Comparison of ENCODE assay signal across 25 cellular contexts in the genomic region with DNA sequence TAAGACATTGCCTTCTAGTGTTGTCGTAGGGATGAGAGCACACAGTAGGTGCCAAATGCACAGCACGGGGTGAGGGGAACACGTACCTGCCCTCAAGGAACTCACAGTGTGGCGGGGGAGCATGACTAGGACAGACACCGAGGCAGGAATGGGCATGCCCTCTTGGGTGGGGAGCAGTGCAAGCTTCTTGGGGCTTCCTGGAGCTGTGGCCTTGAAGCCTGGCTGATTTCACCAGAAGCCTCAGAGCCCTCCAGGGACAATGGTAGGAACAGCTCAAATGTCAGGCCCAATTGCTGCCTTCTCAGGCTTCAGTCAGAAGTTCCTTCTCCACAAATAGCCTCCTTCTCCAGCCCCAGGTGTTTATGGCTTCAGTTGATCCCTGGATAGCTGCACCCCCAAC. TPM values are rescaled to one million over a fixed set of nuclear protein-coding genes. Genes with fewer than 3 reads are reported as not detected.
DNase-seq lines count a peak whose midpoint lies in the region; ATAC-seq and TF ChIP-seq lines count a peak whose summit lies in the region.
"Had no signal": no experiment of that assay in that cellular context is flagged by ENCODE, and none has a peak within 500 bp of the region (broad histone marks: within the 10 kb centered on the region; RNA-seq: fewer than 3 reads in every experiment).

No MANE protein-coding gene starts in this region.

- no peaks in the 10 kb centered on the region for H3K27me3 ChIP-seq in BLaER1
- no peaks in the 10 kb centered on the region for H3K27me3 ChIP-seq in trophoblast cell (ENCODE audit: insufficient read depth, low read length)
- H3K27me3 ChIP-seq: gastroesophageal sphincter had no signal

- CTCF ChIA-PET in RWPE1 (lab: Yijun Ruan, JAX) = interaction anchor here (1.1 kb wide), 1 partner anchor 39 kb away, joined by 3 read pairs; no protein-coding TSS in a partner anchor
- CTCF ChIA-PET in activated CD4-positive, alpha-beta T cell treated with anti-CD3 and anti-CD28 coated beads for 36 hours (lab: Charles Lee) = interaction anchor here (1.5 kb wide), 1 partner anchor 16 kb away, joined by 4 read pairs; no protein-coding TSS in a partner anchor

- no peak overlapping the region for H4K12ac ChIP-seq in trophoblast cell (ENCODE audit: low read depth, low read length)

- intact Hi-C loops in mucosa of descending colon (cut with DNase I, micrococcal nuclease) = no loop called here
- intact Hi-C loops in activated CD4-positive, alpha-beta T cell treated with anti-CD3 and anti-CD28 coated beads for 36 hours (cut with DNase I, micrococcal nuclease) = no loop called here

- H3K4me1 ChIP-seq in BLaER1 (peaks cover 60% of the 10 kb centered on the region), trophoblast cell (ENCODE audit: control insufficient read depth in 1 of 2, insufficient read depth in 2 of 2, low read length in 2 of 2) (peaks cover 11% of the 10 kb centered on the region in 2 experiments), mucosa of descending colon (ENCODE audit: low read depth) (no peaks in the 10 kb centered on the region)
- H3K4me1 ChIP-seq: Caco-2, gastroesophageal sphincter, lower lobe of right lung, prostate gland had no signal

- H3K4ac ChIP-seq in trophoblast cell (ENCODE audit: low read depth, low read length) = no peak overlapping the region

- POLR2A ChIA-PET in RWPE1 (lab: Yijun Ruan, JAX; ENCODE audit: low non-redundant PET) = no interaction called here
- POLR2A ChIA-PET in activated CD4-positive, alpha-beta T cell treated with anti-CD3 and anti-CD28 coated beads for 36 hours (lab: Charles Lee) = no interaction called here

- no peak overlapping the region for H4K8ac ChIP-seq in trophoblast cell (ENCODE audit: low read depth, low read length)

- no peak overlapping the region for H3K14ac ChIP-seq in trophoblast cell (ENCODE audit: low read length)

- H3K4me2 ChIP-seq in BLaER1 (peak overlapping the region; percentile 82), trophoblast cell (ENCODE audit: low read length) (no peak overlapping the region)

- H3K27ac ChIP-seq in BLaER1 = peak overlapping the region; percentile 77
- peak overlapping the region; percentile 34; the same call in 1 of the 2 replicates for H3K27ac ChIP-seq in RWPE1
- no peak overlapping the region for H3K27ac ChIP-seq in trophoblast cell (ENCODE audit: low read depth, low read length)
- H3K27ac ChIP-seq: gastroesophageal sphincter, lower lobe of right lung, prostate gland had no signal

- peak overlapping the region; percentile 13 for H3K18ac ChIP-seq in trophoblast cell (ENCODE audit: low read length)

- no peak overlapping the region for H4K91ac ChIP-seq in trophoblast cell (ENCODE audit: low read depth, low read length)

- H3K79me2 ChIP-seq in trophoblast cell (ENCODE audit: control insufficient read depth, insufficient read depth, low read length, poor library complexity) = no peaks in the 10 kb centered on the region

- peaks cover 59% of the 10 kb centered on the region for H4K20me1 ChIP-seq in BLaER1

- no peaks in the 10 kb centered on the region for H3K36me3 Mint-ChIP-seq in activated CD4-positive, alpha-beta T cell treated with anti-CD3 and anti-CD28 coated beads for 36 hours (ENCODE audit: low read depth)
- H3K36me3 Mint-ChIP-seq: activated CD4-positive, alpha-beta memory T cell treated with anti-CD3 and anti-CD28 coated beads for 36 hours; activated naive CD8-positive, alpha-beta T cell treated with anti-CD3 and anti-CD28 coated beads for 36 hours had no signal

- H3K4me3 ChIP-seq in BLaER1 (peak overlapping the region; percentile 9; the same call in 1 of the 2 replicates), fibroblast of mammary gland (ENCODE audit: control insufficient read depth, low read depth, low read length) (no peak overlapping the region), trophoblast cell (ENCODE audit: low read depth, low read length) (no peak overlapping the region), mucosa of descending colon (no peak overlapping the region)
- H3K4me3 ChIP-seq: gastroesophageal sphincter, lower lobe of right lung, prostate gland had no signal

- H3K9me3 ChIP-seq in BLaER1 (no peaks in the 10 kb centered on the region), trophoblast cell (ENCODE audit: insufficient read depth, low read depth, low read length) (no peaks in the 10 kb centered on the region), mucosa of descending colon (no peaks in the 10 kb centered on the region)
- H3K9me3 ChIP-seq: Caco-2, gastroesophageal sphincter, lower lobe of right lung, prostate gland had no signal

- H3K9me3 Mint-ChIP-seq in activated CD4-positive, alpha-beta T cell treated with anti-CD3 and anti-CD28 coated beads for 36 hours (ENCODE audit: low read depth) = no peaks in the 10 kb centered on the region
- H3K9me3 Mint-ChIP-seq: activated CD4-positive, alpha-beta memory T cell treated with anti-CD3 and anti-CD28 coated beads for 36 hours; activated naive CD8-positive, alpha-beta T cell treated with anti-CD3 and anti-CD28 coated beads for 36 hours had no signal

- no peak overlapping the region for H3K4me3 Mint-ChIP-seq in activated CD4-positive, alpha-beta T cell treated with anti-CD3 and anti-CD28 coated beads for 36 hours
- H3K4me3 Mint-ChIP-seq: activated CD4-positive, alpha-beta memory T cell treated with anti-CD3 and anti-CD28 coated beads for 36 hours; activated naive CD8-positive, alpha-beta T cell treated with anti-CD3 and anti-CD28 coated beads for 36 hours had no signal

- no peak overlapping the region for H2AFZ ChIP-seq in trophoblast cell (ENCODE audit: insufficient read depth, low read length, poor library complexity)

- H2BK5ac ChIP-seq in trophoblast cell (ENCODE audit: low read depth, low read length, poor library complexity) = no peak overlapping the region

- DNase-seq in RWPE1 (ENCODE audit: low spot score) = no peak
- DNase-seq in fibroblast of mammary gland (ENCODE audit: low read depth) = peak; percentile 22
- DNase-seq in trophoblast cell = no peak
- no peak for DNase-seq in mucosa of descending colon
- no peak for DNase-seq in activated CD4-positive, alpha-beta T cell treated with anti-CD3 and anti-CD28 coated beads for 36 hours
- no peak for DNase-seq in 8988T
- no peak for DNase-seq in activated T-cell treated with anti-CD3 and anti-CD28 coated beads for 4 hours
- DNase-seq: activated CD4-positive, alpha-beta memory T cell treated with anti-CD3 and anti-CD28 coated beads for 36 hours; activated effector memory CD4-positive, alpha-beta T cell treated with Interleukin-2 at 50 U/mL for 16 hours; activated naive CD8-positive, alpha-beta T cell treated with anti-CD3 and anti-CD28 coated beads for 36 hours; C1 segment of cervical spinal cord; Caco-2; cerebellar nuclear complex; erythroblast; HCEC 1CT; lower lobe of right lung; NCI-H1092; NCI-H187 treated with DMSO at 0.1 percent for 48 hours; PC-3; SHP77 treated with DMSO at 0.1 percent for 48 hours; stimulated activated CD8-positive, alpha-beta memory T cell treated with anti-CD3 and anti-CD28 coated beads, Interleukin-4, amount 100 ng/mL, for 48 hours; SW 1271 had no signal

- H3K4me1 Mint-ChIP-seq in activated CD4-positive, alpha-beta T cell treated with anti-CD3 and anti-CD28 coated beads for 36 hours = no peaks in the 10 kb centered on the region
- H3K4me1 Mint-ChIP-seq: activated naive CD8-positive, alpha-beta T cell treated with anti-CD3 and anti-CD28 coated beads for 36 hours had no signal

- WGBS in trophoblast cell (ENCODE audit: extremely low coverage, insufficient coverage, insufficient read length) = no CpG with 5 or more reads among the region's 5 CpGs

- peaks cover 51% of the 10 kb centered on the region for H3K36me3 ChIP-seq in BLaER1
- peaks cover 7 to 21% of the 10 kb centered on the region in 2 experiments for H3K36me3 ChIP-seq in trophoblast cell (ENCODE audit: control insufficient read depth in 1 of 2, insufficient read depth in 2 of 2, low read length in 2 of 2)
- no peaks in the 10 kb centered on the region for H3K36me3 ChIP-seq in mucosa of descending colon (ENCODE audit: low read depth)
- H3K36me3 ChIP-seq: prostate gland had no signal

- H3K79me1 ChIP-seq in trophoblast cell (ENCODE audit: low read length) = peaks cover 2% of the 10 kb centered on the region

- H3K27me3 Mint-ChIP-seq in activated CD4-positive, alpha-beta T cell treated with anti-CD3 and anti-CD28 coated beads for 36 hours = no peaks in the 10 kb centered on the region
- H3K27me3 Mint-ChIP-seq: activated naive CD8-positive, alpha-beta T cell treated with anti-CD3 and anti-CD28 coated beads for 36 hours had no signal

- no peak overlapping the region for H2AK5ac ChIP-seq in trophoblast cell (ENCODE audit: low read length)

- TF ChIP-seq CTCF in RWPE1 (conservative IDR thresholded peaks at IDR 0.05; ENCODE audit: low read depth) = no peak
- TF ChIP-seq CTCF in fibroblast of mammary gland (conservative IDR thresholded peaks at IDR 0.05; ENCODE audit: control insufficient read depth, insufficient read depth, low read depth, low read length) = no peak
- TF ChIP-seq CTCF in mucosa of descending colon (IDR thresholded peaks at IDR 0.05) = no peak

- no peak overlapping the region for H3K27ac Mint-ChIP-seq in activated CD4-positive, alpha-beta T cell treated with anti-CD3 and anti-CD28 coated beads for 36 hours
- H3K27ac Mint-ChIP-seq: activated CD4-positive, alpha-beta memory T cell treated with anti-CD3 and anti-CD28 coated beads for 36 hours; activated naive CD8-positive, alpha-beta T cell treated with anti-CD3 and anti-CD28 coated beads for 36 hours had no signal

- H3K9ac ChIP-seq in BLaER1 = peak overlapping the region; percentile 52
- no peak overlapping the region for H3K9ac ChIP-seq in trophoblast cell (ENCODE audit: low read length)

- no peak for ATAC-seq in mucosa of descending colon
- no peak for ATAC-seq in activated CD4-positive, alpha-beta T cell treated with anti-CD3 and anti-CD28 coated beads for 36 hours
- ATAC-seq: gastroesophageal sphincter, lower lobe of right lung, PC-3 had no signal

- H2BK120ac ChIP-seq in trophoblast cell (ENCODE audit: insufficient read depth, low read length, poor library complexity) = no peak overlapping the region

- no peak overlapping the region for H2BK12ac ChIP-seq in trophoblast cell (ENCODE audit: low read length)

- no peak overlapping the region for H3K23ac ChIP-seq in trophoblast cell (ENCODE audit: low read length)

RNA-seq across cellular contexts. Expression of a gene that starts 43.4 kb away (rescaled TPM):
- polyA plus RNA-seq in trophoblast cell (2013) = 23.0 and 24.1 TPM in 2 replicates
- total RNA-seq in mucosa of descending colon = 10 to 100 TPM in 1 of 3 donors, 1 to 10 TPM in 2; 4.6 to 11.3 (median 6.5) TPM
- 1 to 10 TPM; 7.2 to 9.0 TPM for total RNA-seq in activated CD4-positive, alpha-beta T cell treated with anti-CD3 and anti-CD28 coated beads for 36 hours
